Comparison of ENCODE assay signal across 1 cellular context in genomic region chr17:40647549-40648325, GRCh38.
TF ChIP-seq lines count a peak whose summit lies in the region.

Gene SMARCE1 (minus strand): TSS chr17:40647818. CDS start chr17:40645802, 2,016 bp downstream.

TF ChIP-seq in HEK293, 187 proteins besides CTCF, POLR2A, EP300 and RAD21 (continued from another document and continues in another):
- TF ChIP-seq ZNF513 (tag by site-specific recombination; IDR thresholded peaks at IDR 0.05) (peak; percentile 3; the same call in 1 of the 2 replicates), ZNF548 (tag by site-specific recombination; IDR thresholded peaks at IDR 0.05) (no peak), GLI4 (tag by site-specific recombination; IDR thresholded peaks at IDR 0.05) (0 out of 2 replicates have a peak, but pooled peaks have one; percentile 41), ZNF266 (tag by site-specific recombination; IDR thresholded peaks at IDR 0.05; ENCODE audit: low read depth) (no peak), GLI2 (tag by site-specific recombination; IDR thresholded peaks at IDR 0.05; ENCODE audit: borderline replicate concordance, low read depth) (no peak), HOXA7 (CRISPR knock-in tag; IDR thresholded peaks at IDR 0.05; ENCODE audit: borderline replicate concordance) (no peak), KLF16 (tag by site-specific recombination; IDR thresholded peaks at IDR 0.05) (peak; percentile 94), BCL11B (tag by site-specific recombination; IDR thresholded peaks at IDR 0.05; ENCODE audit: low read depth) (0 out of 2 replicates have a peak, but pooled peaks have one; percentile 23), KLF17 (tag by site-specific recombination; IDR thresholded peaks at IDR 0.05) (peak; percentile 82), ZNF629 (tag by site-specific recombination; IDR thresholded peaks at IDR 0.05) (peak; percentile 48; the same call in 1 of the 2 replicates), INSM2 (tag by site-specific recombination; IDR thresholded peaks at IDR 0.05) (peak; percentile 29; the same call in 1 of the 2 replicates), SALL2 (tag by site-specific recombination; IDR thresholded peaks at IDR 0.05; ENCODE audit: borderline replicate concordance) (no peak), ZBTB21 (tag by site-specific recombination; IDR thresholded peaks at IDR 0.05) (peak; percentile 3; the same call in 1 of the 2 replicates), AEBP2 (tag by site-specific recombination; IDR thresholded peaks at IDR 0.05; ENCODE audit: borderline replicate concordance) (no peak), ZNF239 (tag by site-specific recombination; IDR thresholded peaks at IDR 0.05) (no peak), ZBTB7A (tag by site-specific recombination; IDR thresholded peaks at IDR 0.05; ENCODE audit: low read depth) (0 out of 2 replicates have a peak, but pooled peaks have one; percentile 15), ZNF580 (tag by site-specific recombination; IDR thresholded peaks at IDR 0.05) (peak; percentile 78), ZNF404 (tag by site-specific recombination; IDR thresholded peaks at IDR 0.05) (no peak; the same call in 1 of the 2 replicates), ZNF184 (tag by site-specific recombination; IDR thresholded peaks at IDR 0.05) (0 out of 2 replicates have a peak, but pooled peaks have one; percentile 15), ZNF473 (tag by site-specific recombination; IDR thresholded peaks at IDR 0.05) (no peak; the same call in 1 of the 2 replicates), ZNF426 (tag by site-specific recombination; IDR thresholded peaks at IDR 0.05) (no peak), ZNF664 (tag by site-specific recombination; IDR thresholded peaks at IDR 0.05) (no peak; the same call in 1 of the 2 replicates), ZNF692 (tag by site-specific recombination; IDR thresholded peaks at IDR 0.05) (peak; percentile 53; the same call in 1 of the 2 replicates), OVOL3 (tag by site-specific recombination; IDR thresholded peaks at IDR 0.05) (0 out of 2 replicates have a peak, but pooled peaks have one; percentile 36), HOXC10 (CRISPR knock-in tag; IDR thresholded peaks at IDR 0.05) (no peak), ZNF433 (tag by site-specific recombination; IDR thresholded peaks at IDR 0.05; ENCODE audit: low read depth) (no peak), KLF8 (tag by site-specific recombination; IDR thresholded peaks at IDR 0.05) (peak; percentile 88), ZNF658 (tag by site-specific recombination; IDR thresholded peaks at IDR 0.05) (no peak), ZFP37 (tag by site-specific recombination; IDR thresholded peaks at IDR 0.05) (peak; percentile 79; the same call in 1 of the 2 replicates), ZNF112 (tag by site-specific recombination; IDR thresholded peaks at IDR 0.05) (no peak), ZNF280C (tag by site-specific recombination; IDR thresholded peaks at IDR 0.05) (no peak), ZSCAN18 (tag by site-specific recombination; IDR thresholded peaks at IDR 0.05) (no peak), ZNF561 (tag by site-specific recombination; IDR thresholded peaks at IDR 0.05; ENCODE audit: borderline replicate concordance) (peak; percentile 66; the same call in 1 of the 2 replicates), ZNF843 (tag by site-specific recombination; IDR thresholded peaks at IDR 0.05) (no peak), ZNF302 (tag by site-specific recombination; IDR thresholded peaks at IDR 0.05; ENCODE audit: low read depth) (no peak), REST (tag by site-specific recombination; IDR thresholded peaks at IDR 0.05) (peak; percentile 43), ZNF274 (IDR thresholded peaks at IDR 0.05; ENCODE audit: low read length) (no peak), ZNF274 (tag by site-specific recombination; IDR thresholded peaks at IDR 0.05; ENCODE audit: borderline replicate concordance) (no peak), ZNF202 (tag by site-specific recombination; IDR thresholded peaks at IDR 0.05; ENCODE audit: borderline replicate concordance) (no peak), ZNF37A (tag by site-specific recombination; IDR thresholded peaks at IDR 0.05) (no peak), SETDB1 (IDR thresholded peaks at IDR 0.05; ENCODE audit: insufficient read length, low read length) (no peak), ZBTB1 (tag by site-specific recombination; IDR thresholded peaks at IDR 0.05) (no peak), ZNF585B (tag by site-specific recombination; IDR thresholded peaks at IDR 0.05) (no peak), ZBTB48 (tag by site-specific recombination; IDR thresholded peaks at IDR 0.05) (no peak), ZNF830 (tag by site-specific recombination; IDR thresholded peaks at IDR 0.05; ENCODE audit: low read depth) (no peak), ZNF221 (tag by site-specific recombination; IDR thresholded peaks at IDR 0.05; ENCODE audit: borderline replicate concordance) (no peak), ZNF311 (tag by site-specific recombination; IDR thresholded peaks at IDR 0.05; ENCODE audit: borderline replicate concordance) (no peak), ZNF777 (tag by site-specific recombination; IDR thresholded peaks at IDR 0.05; ENCODE audit: borderline replicate concordance) (peak; percentile 67), ZNF23 (tag by site-specific recombination; IDR thresholded peaks at IDR 0.05; ENCODE audit: borderline replicate concordance) (no peak), ZFP3 (tag by site-specific recombination; IDR thresholded peaks at IDR 0.05; ENCODE audit: low read depth) (no peak), MEIS1 (CRISPR knock-in tag; IDR thresholded peaks at IDR 0.05; ENCODE audit: borderline replicate concordance) (no peak), ZNF175 (tag by site-specific recombination; IDR thresholded peaks at IDR 0.05) (no peak), ZNF549 (tag by site-specific recombination; IDR thresholded peaks at IDR 0.05) (no peak), TCF7L2 (IDR thresholded peaks at IDR 0.05; ENCODE audit: borderline replicate concordance, low read depth, low read length) (no peak)
